Comparison of ENCODE assay signal across 32 cellular contexts in genomic region chr4:44279469-44279868, GRCh38.
A peak's percentile ranks its signal among the peaks of the same experiment; 100 is the strongest.
DNase-seq lines count a peak whose midpoint lies in the region; FAIRE-seq and TF ChIP-seq lines count a peak whose summit lies in the region.
"Had no signal": no experiment of that assay in that cellular context is flagged by ENCODE, and none has a peak within 500 bp of the region (broad histone marks: within the 10 kb centered on the region; RNA-seq: fewer than 3 reads in every experiment).

No MANE protein-coding gene starts in this region.

- TF ChIP-seq CTCF in D721Med (IDR thresholded peaks at IDR 0.05; ENCODE audit: insufficient read depth, missing control alignments) (no peak), retinal pigment epithelial cell (conservative IDR thresholded peaks at IDR 0.05; ENCODE audit: low read depth, low read length) (no peak)

- no peak overlapping the region for H3K4me3 ChIP-seq in retinal pigment epithelial cell (ENCODE audit: low read length)
- H3K4me3 ChIP-seq: A549; BLaER1; BLaER1 treated with 17β-estradiol and CSF1 and Interleukin-3, amounts not matched to agents 10 nM and 100 nM had no signal

- peak; percentile 22 for DNase-seq in NCI-H82 (lab: John Stamatoyannopoulos, UW)
- no peak for DNase-seq in NCI-H82 treated with DMSO at 0.1 percent for 48 hours (lab: John Stamatoyannopoulos, UW; ENCODE audit: unreplicated experiment)
- peak; percentile 59 for DNase-seq in D341Med (ENCODE audit: low spot score)
- no peak for DNase-seq in D721Med (ENCODE audit: insufficient read length, low spot score)
- DNase-seq in retinal pigment epithelial cell (ENCODE audit: low read depth), result peak; percentile 51
- no peak for DNase-seq in epidermal melanocyte (ENCODE audit: insufficient read length, low spot score)
- no peak for DNase-seq in NCI-H187 treated with DMSO at 0.1 percent for 48 hours (lab: John Stamatoyannopoulos, UW)
- DNase-seq in C1 segment of cervical spinal cord (lab: John Stamatoyannopoulos, UW), result no peak
- DNase-seq: 8988T; ACHN; AML-193; BE2C; Caco-2; Calu3; CD4-positive, alpha-beta memory T cell; CD4-positive, alpha-beta T cell; CD4-positive, CD25-positive, alpha-beta regulatory T cell; CD8-positive, alpha-beta memory T cell; CD8-positive, alpha-beta T cell; COR-L47; DMS 273 treated with DMSO at 0.1 percent for 48 hours; DMS153; DMS53; DMS79; DMS79 treated with DMSO at 0.1 percent for 48 hours; DND-41; EL had no signal

- peak; percentile 53 for FAIRE-seq in D721Med (lab: Jason Lieb, UNC)
- FAIRE-seq: A204.1, A549, G401.6 had no signal

Comparison
In these comparisons a context has a peak if more than half of its experiments do, and no peak if none do; other contexts are left out.
1. DNase-seq: peak in NCI-H82 (single experiment), D341Med (single experiment) and retinal pigment epithelial cell (single experiment); none in NCI-H82 treated with DMSO at 0.1 percent for 48 hours (single experiment), D721Med (single experiment), epidermal melanocyte (single experiment), NCI-H187 treated with DMSO at 0.1 percent for 48 hours (single experiment) and C1 segment of cervical spinal cord (0 of 14).